1 cellular context compared by ENCODE assay signal in genomic region chr7:6453737-6454136, GRCh38.
TF ChIP-seq lines count a peak whose summit lies in the region.

No MANE protein-coding gene starts in this region.

TF ChIP-seq in SK-N-SH, 30 proteins besides CTCF, POLR2A, EP300 and RAD21 (continued from another document):
- no peak for TF ChIP-seq NRF1 (IDR thresholded peaks at IDR 0.05; ENCODE audit: low read depth, low read length)
- TF ChIP-seq TEAD4 (IDR thresholded peaks at IDR 0.05; ENCODE audit: borderline replicate concordance, insufficient read depth), result no peak
- no peak for TF ChIP-seq TCF12 (IDR thresholded peaks at IDR 0.05)
- no peak for TF ChIP-seq PBX3 (IDR thresholded peaks at IDR 0.05)
- TF ChIP-seq MEF2A (IDR thresholded peaks at IDR 0.05; ENCODE audit: borderline replicate concordance, low read depth), result no peak
- TF ChIP-seq REST (IDR thresholded peaks at IDR 0.05; ENCODE audit: low read depth, low read length), result no peak
- TF ChIP-seq SMC3 (IDR thresholded peaks at IDR 0.05; ENCODE audit: low read depth, low read length), result no peak
- TF ChIP-seq FOSL2 (IDR thresholded peaks at IDR 0.05; ENCODE audit: borderline replicate concordance, low read depth), result peak; percentile 68
- TF ChIP-seq ELF1 (IDR thresholded peaks at IDR 0.05), result no peak
- no peak for TF ChIP-seq USF2 (IDR thresholded peaks at IDR 0.05; ENCODE audit: borderline replicate concordance, low read depth, low read length)
- TF ChIP-seq FOXJ3 (CRISPR knock-in tag; IDR thresholded peaks at IDR 0.05), result no peak
